Comparison of ENCODE assay signal across 8 cellular contexts in the genomic region with DNA sequence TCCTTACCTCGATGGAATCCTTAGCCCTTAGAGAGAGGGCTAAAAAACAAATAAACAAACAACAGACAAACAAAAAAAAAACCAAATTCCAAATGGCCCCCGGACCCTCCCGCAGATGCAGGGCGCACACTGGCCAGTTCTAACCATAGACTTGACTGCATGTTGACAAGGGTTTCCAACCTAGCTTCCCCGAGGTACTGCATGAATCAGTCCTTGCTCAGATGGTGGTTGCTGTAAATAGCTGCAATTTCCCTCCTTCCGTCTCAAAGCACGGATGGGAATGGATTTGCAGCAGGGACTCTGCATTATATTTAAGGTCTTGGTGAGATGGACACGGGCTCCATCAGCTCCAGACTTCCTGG.
A peak's percentile ranks its signal among the peaks of the same experiment; 100 is the strongest.
DNase-seq lines count a peak whose midpoint lies in the region; ATAC-seq and TF ChIP-seq lines count a peak whose summit lies in the region.

No MANE protein-coding gene starts in this region.

- H3K36me3 Mint-ChIP-seq in activated CD4-positive, alpha-beta T cell treated with anti-CD3 and anti-CD28 coated beads, Interleukin-2, amount 10 ng/mL, durations not matched to agents 24 days and 14 days (ENCODE audit: low read depth): no peaks in the 10 kb centered on the region
- no peaks in the 10 kb centered on the region for H3K36me3 Mint-ChIP-seq in stimulated activated naive B cell treated with anti-CD40 and anti-IgM and Interleukin-4, amounts not matched to agents 10 μg/mL and 1 μg/mL and 100 μg/mL, for 72 hours

- H3K4me3 ChIP-seq in OCI-LY1 (ENCODE audit: low read depth, low read length, poor library complexity, severe bottlenecking): peak overlapping the region; percentile 60

- peak overlapping the region; percentile 70 for H3K4me2 ChIP-seq in OCI-LY1 (ENCODE audit: low read length)

- no peak overlapping the region for H3K27ac ChIP-seq in OCI-LY1 (ENCODE audit: low read depth, low read length, poor library complexity, severe bottlenecking)
- H3K27ac ChIP-seq in caudate nucleus (ENCODE audit: low read depth, low read length): peak overlapping the region; percentile 91
- H3K27ac ChIP-seq in layer of hippocampus (ENCODE audit: low read depth, low read length): peak overlapping the region; percentile 85

- H2AFZ ChIP-seq in OCI-LY1 (ENCODE audit: low read length): peak overlapping the region; percentile 11; the same call in 1 of the 2 replicates

- H3K4me1 ChIP-seq in OCI-LY1 (ENCODE audit: insufficient read depth, low read length, severe bottlenecking): peaks cover 6% of the 10 kb centered on the region

- ATAC-seq in HG02588 (IDR thresholded peaks at IDR 0.05; ENCODE audit: unreplicated experiment) (peak; percentile 15), GM21367 (IDR thresholded peaks at IDR 0.05; ENCODE audit: unreplicated experiment) (no peak)
- ATAC-seq in stimulated activated naive B cell treated with anti-CD40 and anti-IgM and Interleukin-4, amounts not matched to agents 10 μg/mL and 1 μg/mL and 100 μg/mL, for 72 hours (replicated peaks): peak; percentile 48 to 51

- no peaks in the 10 kb centered on the region for H3K36me3 ChIP-seq in OCI-LY1 (ENCODE audit: insufficient read depth, low read length)

- peaks cover 13% of the 10 kb centered on the region for H3K4me1 Mint-ChIP-seq in activated CD4-positive, alpha-beta T cell treated with anti-CD3 and anti-CD28 coated beads, Interleukin-2, amount 10 ng/mL, durations not matched to agents 24 days and 14 days
- peaks cover 3 to 27% of the 10 kb centered on the region in 2 donors for H3K4me1 Mint-ChIP-seq in stimulated activated naive B cell treated with anti-CD40 and anti-IgM and Interleukin-4, amounts not matched to agents 10 μg/mL and 1 μg/mL and 100 μg/mL, for 72 hours

- intact Hi-C loops in activated CD4-positive, alpha-beta T cell treated with anti-CD3 and anti-CD28 coated beads, Interleukin-2, amount 10 ng/mL, durations not matched to agents 24 days and 14 days (cut with micrococcal nuclease): loop anchor here (1.0 to 5.0 kb wide), 7 partner anchors 159 to 692 kb away; a partner anchor contains a TSS

- peak overlapping the region; percentile 59 for H3K27ac Mint-ChIP-seq in activated CD4-positive, alpha-beta T cell treated with anti-CD3 and anti-CD28 coated beads, Interleukin-2, amount 10 ng/mL, durations not matched to agents 24 days and 14 days
- peak overlapping the region; percentile 93 for H3K27ac Mint-ChIP-seq in stimulated activated naive B cell treated with anti-CD40 and anti-IgM and Interleukin-4, amounts not matched to agents 10 μg/mL and 1 μg/mL and 100 μg/mL, for 72 hours

- H3K4me3 Mint-ChIP-seq in activated CD4-positive, alpha-beta T cell treated with anti-CD3 and anti-CD28 coated beads, Interleukin-2, amount 10 ng/mL, durations not matched to agents 24 days and 14 days: peak overlapping the region; percentile 87
- peak overlapping the region; percentile 85 to 92 for H3K4me3 Mint-ChIP-seq in stimulated activated naive B cell treated with anti-CD40 and anti-IgM and Interleukin-4, amounts not matched to agents 10 μg/mL and 1 μg/mL and 100 μg/mL, for 72 hours

- no peaks in the 10 kb centered on the region for H3K9me2 ChIP-seq in OCI-LY1 (ENCODE audit: low read depth, low read length)

- TF ChIP-seq CTCF in OCI-LY1 (IDR thresholded peaks at IDR 0.05; ENCODE audit: low read length): no peak

- no peaks in the 10 kb centered on the region for H3F3A ChIP-seq in OCI-LY1 (ENCODE audit: insufficient read depth, low read length)

- H3K9me3 Mint-ChIP-seq in activated CD4-positive, alpha-beta T cell treated with anti-CD3 and anti-CD28 coated beads, Interleukin-2, amount 10 ng/mL, durations not matched to agents 24 days and 14 days: no peaks in the 10 kb centered on the region
- H3K9me3 Mint-ChIP-seq in stimulated activated naive B cell treated with anti-CD40 and anti-IgM and Interleukin-4, amounts not matched to agents 10 μg/mL and 1 μg/mL and 100 μg/mL, for 72 hours: peaks cover 0 to 3% of the 10 kb centered on the region in 2 donors

- H3K79me2 ChIP-seq in OCI-LY1 (ENCODE audit: insufficient read depth, low read length): no peaks in the 10 kb centered on the region

- DNase-seq in activated CD4-positive, alpha-beta T cell treated with anti-CD3 and anti-CD28 coated beads, Interleukin-2, amount 10 ng/mL, durations not matched to agents 24 days and 14 days: peak; percentile 67
- DNase-seq in activated CD4-positive, alpha-beta T cell treated with anti-CD3 and anti-CD28 coated beads, Interleukin-2, amount 50 U/mL, for 1 hour: no peak
- DNase-seq in caudate nucleus (lab: John Stamatoyannopoulos, UW): peak in 29 of 61 donors; percentile 13 to 75 (median 47)
- no peak for DNase-seq in stimulated activated naive B cell treated with anti-CD40 and anti-IgM and Interleukin-4, amounts not matched to agents 10 μg/mL and 1 μg/mL and 100 μg/mL, for 72 hours

- no peaks in the 10 kb centered on the region for H4K20me1 ChIP-seq in OCI-LY1 (ENCODE audit: insufficient read depth, low read length)

- no peaks in the 10 kb centered on the region for H3K9me3 ChIP-seq in OCI-LY1 (ENCODE audit: low read length)

- H3K27me3 Mint-ChIP-seq in activated CD4-positive, alpha-beta T cell treated with anti-CD3 and anti-CD28 coated beads, Interleukin-2, amount 10 ng/mL, durations not matched to agents 24 days and 14 days: peaks cover 17% of the 10 kb centered on the region
- peaks cover 0 to 8% of the 10 kb centered on the region in 2 donors for H3K27me3 Mint-ChIP-seq in stimulated activated naive B cell treated with anti-CD40 and anti-IgM and Interleukin-4, amounts not matched to agents 10 μg/mL and 1 μg/mL and 100 μg/mL, for 72 hours

- no peaks in the 10 kb centered on the region for H3K27me3 ChIP-seq in OCI-LY1 (ENCODE audit: insufficient read depth, low read length)
- H3K27me3 ChIP-seq in layer of hippocampus (ENCODE audit: control insufficient read depth, insufficient read depth, low read length): no peaks in the 10 kb centered on the region

- H3K9ac ChIP-seq in OCI-LY1 (ENCODE audit: low read length): peak overlapping the region; percentile 32; the same call in 1 of the 2 replicates
